ENCODE assay signal across 9 cellular contexts in the genomic region with DNA sequence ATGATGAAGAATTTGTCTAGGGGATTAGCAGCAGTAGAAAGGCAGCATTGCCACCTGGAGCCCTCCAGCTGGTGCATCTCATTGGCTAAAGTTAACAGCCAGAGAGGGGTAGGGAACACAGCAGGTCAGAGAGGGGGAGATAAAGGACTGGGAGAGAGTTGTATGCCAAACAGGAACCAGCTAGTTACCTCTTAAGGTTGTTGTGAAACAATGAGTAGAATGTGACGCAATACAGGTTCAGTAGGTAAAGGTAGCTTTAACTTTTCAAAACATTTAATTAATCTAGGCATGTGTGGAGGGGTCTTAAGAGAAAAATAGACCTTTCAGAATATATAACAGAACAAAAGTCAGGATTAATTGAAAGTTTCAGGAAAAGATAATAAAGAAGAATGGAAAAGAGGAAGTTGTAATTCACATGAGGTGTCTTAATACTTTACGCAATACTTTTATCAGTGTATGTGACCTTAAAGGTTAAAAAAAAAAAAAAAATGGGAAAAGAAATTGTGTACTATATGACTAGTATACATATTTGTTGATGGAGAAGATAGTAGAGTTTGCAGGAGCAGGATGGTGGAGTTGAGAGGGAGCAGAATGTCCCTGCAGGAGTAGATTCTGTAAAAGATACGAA. TPM values are rescaled to one million over a fixed set of nuclear protein-coding genes. Genes with fewer than 3 reads are reported as not detected.
A peak's percentile ranks its signal among the peaks of the same experiment; 100 is the strongest.
DNase-seq lines count a peak whose midpoint lies in the region; ATAC-seq and TF ChIP-seq lines count a peak whose summit lies in the region.
"Had no signal": no experiment of that assay in that cellular context is flagged by ENCODE, and none has a peak within 500 bp of the region (broad histone marks: within the 10 kb centered on the region; RNA-seq: fewer than 3 reads in every experiment).

No MANE protein-coding gene starts in this region.

- H3K4me3 Mint-ChIP-seq in Calu3 (ENCODE audit: low read depth, unreplicated experiment) = peak overlapping the region; percentile 6
- peak overlapping the region; percentile 24 for H3K4me3 Mint-ChIP-seq in WTC11

- H3K27me3 ChIP-seq in lung (ENCODE audit: control insufficient read depth, insufficient read depth) = no peaks in the 10 kb centered on the region

- CTCF ChIA-PET in Calu3 (lab: Charles Lee) = interaction anchor here (0.5 to 1.9 kb wide), 11 partner anchors 24 to 657 kb away, joined by 3 to 15 read pairs (median 4); partner anchors contain the start of gene SPINK13
- CTCF ChIA-PET in WTC11 (lab: Charles Lee) = interaction anchor here (0.5 to 2.1 kb wide), 22 partner anchors 10 to 637 kb away, joined by 3 to 18 read pairs (median 4); partner anchors contain the start of gene FBXO38

- no peaks in the 10 kb centered on the region for H3K9me3 ChIP-seq in lung (ENCODE audit: control insufficient read depth in 2 of 2, insufficient read depth in 1 of 2, low read length in 1 of 2)

- intact Hi-C loops in Calu3 (cut with micrococcal nuclease; ENCODE audit: unreplicated experiment) = loop anchor here (2.0 kb wide), 1 partner anchor 15 kb away; the partner anchor contains the start of gene FBXO38

- no peak for TF ChIP-seq CTCF in Calu3 (IDR thresholded peaks at IDR 0.05; ENCODE audit: unreplicated experiment)
- no peak for TF ChIP-seq CTCF in WTC11 (IDR thresholded peaks at IDR 0.05)
- TF ChIP-seq CTCF in lung (IDR thresholded peaks at IDR 0.05; ENCODE audit: control extremely low read depth, extremely low read depth) = no peak

- peaks cover 6 to 23% of the 10 kb centered on the region in 2 donors for H3K36me3 ChIP-seq in lung (ENCODE audit: control insufficient read depth in 2 of 2, insufficient read depth in 2 of 2, low read length in 2 of 2)

- DNase-seq in Calu3 (peak; percentile 19), KBM-7 (peak; percentile 71), WTC11 (ENCODE audit: low spot score) (peak; percentile 61), lung (ENCODE audit: low spot score) (peak; percentile 30), midbrain (lab: John Stamatoyannopoulos, UW) (no peak), H4 (ENCODE audit: low spot score) (no peak)
- DNase-seq in stimulated activated CD4-positive, alpha-beta T cell treated with anti-CD3 and anti-CD28 coated beads, Interleukin-1b, Interleukin-23, amount 100 ng/mL, for 48 hours = no peak
- DNase-seq: kidney had no signal

- WGBS in lung, 2 donors = 29 to 48% methylated on average over 3 of the region's 3 CpGs

- in situ Hi-C loops in KBM-7 (cut with MboI; ENCODE audit: low pct_unique_long_range_greater_than_20kb, low sequenced_read_pairs) = no loop called here

- ATAC-seq in WTC11 = peak; percentile 99
- peak; percentile 32 for ATAC-seq in lung (ENCODE audit: insufficient read depth, low FRiP score)
- no peak for ATAC-seq in HG03469 (IDR thresholded peaks at IDR 0.05; ENCODE audit: unreplicated experiment)

- no peak overlapping the region for H3K27ac ChIP-seq in lung (ENCODE audit: low read depth in 1 of 2, low read length in 1 of 2)

- peak overlapping the region; percentile 60 for H3K27ac Mint-ChIP-seq in Calu3 (ENCODE audit: unreplicated experiment)
- H3K27ac Mint-ChIP-seq in WTC11 = peak overlapping the region; percentile 77

- H3K27me3 Mint-ChIP-seq in Calu3 (ENCODE audit: unreplicated experiment) (no peaks in the 10 kb centered on the region), WTC11 (ENCODE audit: low read depth) (no peaks in the 10 kb centered on the region)

- no TSS peak for BruUV-seq in Calu3 (replicated peaks; lab: Mats Ljungman, UMichigan)

- H3K9me3 Mint-ChIP-seq in Calu3 (ENCODE audit: low read depth, unreplicated experiment) = no peaks in the 10 kb centered on the region
- H3K9me3 Mint-ChIP-seq in WTC11 = no peaks in the 10 kb centered on the region

- H3K36me3 Mint-ChIP-seq in Calu3 (ENCODE audit: insufficient read depth, unreplicated experiment) = peaks cover 21% of the 10 kb centered on the region
- H3K36me3 Mint-ChIP-seq in WTC11 = peaks cover 30% of the 10 kb centered on the region

- peaks cover 3 to 20% of the 10 kb centered on the region in 2 donors for H3K4me1 ChIP-seq in lung (ENCODE audit: control insufficient read depth in 2 of 2, insufficient read depth in 2 of 2, low read length in 2 of 2)

- H3K4me1 Mint-ChIP-seq in Calu3 (ENCODE audit: low read depth, unreplicated experiment) (peaks cover 54% of the 10 kb centered on the region), WTC11 (peaks cover 41% of the 10 kb centered on the region)

- H3K4me3 ChIP-seq in lung = no peak overlapping the region

- POLR2A ChIA-PET in WTC11 (lab: Charles Lee) = interaction anchor here (0.6 to 1.0 kb wide), 7 partner anchors 11 to 816 kb away, joined by 3 to 4 read pairs (median 3); no protein-coding TSS in a partner anchor

TF ChIP-seq in WTC11, 78 proteins besides CTCF, POLR2A, EP300 and RAD21:
- TF ChIP-seq NFE2L1 (CRISPR knock-in tag; IDR thresholded peaks at IDR 0.05) (no peak), CREM (CRISPR knock-in tag; IDR thresholded peaks at IDR 0.05) (no peak), HMGXB4 (CRISPR knock-in tag; IDR thresholded peaks at IDR 0.05) (no peak), ZNF423 (CRISPR knock-in tag; IDR thresholded peaks at IDR 0.05) (no peak), ZNF263 (CRISPR knock-in tag; IDR thresholded peaks at IDR 0.05; ENCODE audit: low read depth) (no peak), NFYB (CRISPR knock-in tag; conservative IDR thresholded peaks at IDR 0.05; ENCODE audit: low read depth) (no peak), ELF4 (CRISPR knock-in tag; IDR thresholded peaks at IDR 0.05; ENCODE audit: low read depth) (no peak), ZNF396 (CRISPR knock-in tag; IDR thresholded peaks at IDR 0.05; ENCODE audit: borderline replicate concordance) (no peak), MAX (CRISPR knock-in tag; IDR thresholded peaks at IDR 0.05) (no peak), NR2C2 (CRISPR knock-in tag; IDR thresholded peaks at IDR 0.05) (no peak), ZNF425 (CRISPR knock-in tag; conservative IDR thresholded peaks at IDR 0.05) (no peak), ZNF219 (CRISPR knock-in tag; IDR thresholded peaks at IDR 0.05; ENCODE audit: borderline replicate concordance) (no peak)
- TF ChIP-seq, protein P1, sequence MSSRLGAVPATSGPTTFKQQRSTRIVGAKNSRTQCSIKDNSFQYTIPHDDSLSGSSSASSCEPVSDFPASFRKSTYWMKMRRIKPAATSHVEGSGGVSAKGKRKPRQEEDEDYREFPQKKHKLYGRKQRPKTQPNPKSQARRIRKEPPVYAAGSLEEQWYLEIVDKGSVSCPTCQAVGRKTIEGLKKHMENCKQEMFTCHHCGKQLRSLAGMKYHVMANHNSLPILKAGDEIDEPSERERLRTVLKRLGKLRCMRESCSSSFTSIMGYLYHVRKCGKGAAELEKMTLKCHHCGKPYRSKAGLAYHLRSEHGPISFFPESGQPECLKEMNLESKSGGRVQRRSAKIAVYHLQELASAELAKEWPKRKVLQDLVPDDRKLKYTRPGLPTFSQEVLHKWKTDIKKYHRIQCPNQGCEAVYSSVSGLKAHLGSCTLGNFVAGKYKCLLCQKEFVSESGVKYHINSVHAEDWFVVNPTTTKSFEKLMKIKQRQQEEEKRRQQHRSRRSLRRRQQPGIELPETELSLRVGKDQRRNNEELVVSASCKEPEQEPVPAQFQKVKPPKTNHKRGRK (CRISPR knock-in tag; IDR thresholded peaks at IDR 0.05; ENCODE audit: borderline replicate concordance) = no peak

RNA-seq across cellular contexts. Expression of gene FBXO38, which starts 14.3 kb away (rescaled TPM):
- total RNA-seq in Calu3 (2022) (53.1 and 59.2 TPM in 2 replicates), WTC11 (2021) (30.4 to 35.8 TPM (median 34.8 TPM) in 3 replicates), lung (10 to 100 TPM; 56.9 to 77.2 TPM)
- 10 to 100 TPM; 18.5 to 26.4 TPM for polyA plus RNA-seq in lung
- 30.1 and 63.3 TPM in 2 replicates for total RNA-seq in H4 (2014; rRNA removed; shearing (Covaris generic))

Comparison
In these comparisons a context has a peak if more than half of its experiments do, and no peak if none do; other contexts are left out.
1. DNase-seq: peak in Calu3 (single experiment), KBM-7 (single experiment), WTC11 (single experiment) and lung (single experiment); none in midbrain (single experiment), H4 (single experiment) and stimulated activated CD4-positive, alpha-beta T cell treated with anti-CD3 and anti-CD28 coated beads, Interleukin-1b, Interleukin-23, amount 100 ng/mL, for 48 hours (single experiment).